Comparison of ENCODE assay signal across 1 cellular context in genomic region chr12:51049525-51049924, GRCh38.
TF ChIP-seq lines count a peak whose summit lies in the region.

No MANE protein-coding gene starts in this region.

TF ChIP-seq in HCT116, 20 proteins besides CTCF, POLR2A, EP300 and RAD21 (continued from another document):
- TF ChIP-seq MAX (IDR thresholded peaks at IDR 0.05) (no peak), EGR1 (IDR thresholded peaks at IDR 0.05; ENCODE audit: low read depth) (no peak), ZNF274 (IDR thresholded peaks at IDR 0.05; ENCODE audit: low read depth, low read length) (no peak), YY1 (IDR thresholded peaks at IDR 0.05; ENCODE audit: extremely low read depth, insufficient replicate concordance, low read depth, low read length) (no peak)
